ENCODE assay signal across 8 cellular contexts in the genomic region with DNA sequence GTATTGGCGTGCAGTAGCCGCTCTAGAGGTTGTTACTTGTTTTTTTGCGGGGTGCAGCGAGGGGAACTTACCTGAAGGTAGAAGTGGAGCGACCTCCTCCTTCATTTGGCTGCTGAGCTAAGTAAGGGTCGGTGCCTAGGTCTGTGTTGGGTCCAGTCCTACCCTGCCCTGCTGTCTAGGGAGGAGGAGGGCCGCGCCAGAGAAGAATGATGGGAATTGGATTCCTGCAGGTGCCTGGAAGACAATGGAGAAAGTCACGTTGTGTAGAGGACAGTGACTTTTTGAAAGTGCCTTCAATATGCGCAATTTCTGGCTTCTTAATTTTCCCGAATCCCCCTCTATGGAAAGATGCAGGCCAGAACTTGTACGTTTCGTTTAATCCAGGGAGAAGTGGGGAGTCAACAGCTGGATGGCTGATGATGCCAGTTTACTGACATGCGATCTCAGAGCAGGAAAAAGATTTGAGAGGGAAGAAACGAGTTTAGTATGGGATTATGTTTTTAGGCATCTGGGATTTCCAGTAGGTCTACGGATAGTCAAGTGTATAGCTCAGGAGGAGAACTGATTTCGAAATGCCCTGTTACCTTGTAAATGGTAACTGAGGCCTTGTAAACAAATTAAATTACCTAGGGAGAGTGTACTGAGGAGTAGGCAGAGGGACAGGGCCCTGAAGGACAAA. TPM values are rescaled to one million over a fixed set of nuclear protein-coding genes. Genes with fewer than 3 reads are reported as not detected.
DNase-seq lines count a peak whose midpoint lies in the region; ATAC-seq lines count a peak whose summit lies in the region.

No MANE protein-coding gene starts in this region.

- no peaks in the 10 kb centered on the region for H3K36me3 Mint-ChIP-seq in stimulated activated effector memory CD8-positive, alpha-beta T cell treated with anti-CD3 and anti-CD28 coated beads, Interleukin-12 subunit alpha, Interleukin-12 subunit beta, amount 100 ng/mL, for 72 hours

- peak overlapping the region; percentile 93 for H3K27ac Mint-ChIP-seq in stimulated activated effector memory CD8-positive, alpha-beta T cell treated with anti-CD3 and anti-CD28 coated beads, Interleukin-12 subunit alpha, Interleukin-12 subunit beta, amount 100 ng/mL, for 72 hours

- H3K9me3 Mint-ChIP-seq in stimulated activated effector memory CD8-positive, alpha-beta T cell treated with anti-CD3 and anti-CD28 coated beads, Interleukin-12 subunit alpha, Interleukin-12 subunit beta, amount 100 ng/mL, for 72 hours = no peaks in the 10 kb centered on the region

- DNase-seq in NCI-H748 treated with DMSO at 0.1 percent for 48 hours (lab: John Stamatoyannopoulos, UW) (peak; percentile 19), NCI-H748 (lab: John Stamatoyannopoulos, UW; ENCODE audit: unreplicated experiment) (no peak), iPS-NIHi11 (ENCODE audit: low spot score) (peak; percentile 46), NOMO-1 treated with DMSO at 0.1 percent for 48 hours (lab: John Stamatoyannopoulos, UW; ENCODE audit: unreplicated experiment) (no peak), GM19240 (ENCODE audit: insufficient read length, low spot score) (no peak)
- no peak for DNase-seq in Jurkat, Clone E6-1 (ENCODE audit: low read depth, low spot score)
- peak in 1 of 2 donors; percentile 2 for DNase-seq in stimulated activated effector memory CD8-positive, alpha-beta T cell treated with anti-CD3 and anti-CD28 coated beads, Interleukin-12 subunit alpha, Interleukin-12 subunit beta, amount 100 ng/mL, for 72 hours (ENCODE audit: low spot score in 2 of 2)

- H3K27ac ChIP-seq in angular gyrus (ENCODE audit: low read depth, low read length) = peak overlapping the region; percentile 68

- peak overlapping the region; percentile 93 for H3K4me3 Mint-ChIP-seq in stimulated activated effector memory CD8-positive, alpha-beta T cell treated with anti-CD3 and anti-CD28 coated beads, Interleukin-12 subunit alpha, Interleukin-12 subunit beta, amount 100 ng/mL, for 72 hours

- peak; percentile 5 for ATAC-seq in stimulated activated effector memory CD8-positive, alpha-beta T cell treated with anti-CD3 and anti-CD28 coated beads, Interleukin-12 subunit alpha, Interleukin-12 subunit beta, amount 100 ng/mL, for 72 hours

- peaks cover 30% of the 10 kb centered on the region for H3K4me1 Mint-ChIP-seq in stimulated activated effector memory CD8-positive, alpha-beta T cell treated with anti-CD3 and anti-CD28 coated beads, Interleukin-12 subunit alpha, Interleukin-12 subunit beta, amount 100 ng/mL, for 72 hours

- H3K4me3 ChIP-seq in Jurkat, Clone E6-1 (ENCODE audit: low read length) = peak overlapping the region; percentile 77

RNA-seq across cellular contexts. Expression of gene MRPS9, which starts 0.7 kb away (rescaled TPM):
- polyA plus RNA-seq in Jurkat, Clone E6-1 (2012; ENCODE audit: insufficient read depth, insufficient read length) = 86.4 TPM

Comparison
In these comparisons a context has a peak if more than half of its experiments do, and no peak if none do; other contexts are left out.
1. DNase-seq: peak in NCI-H748 treated with DMSO at 0.1 percent for 48 hours (single experiment) and iPS-NIHi11 (single experiment); none in NCI-H748 (single experiment), Jurkat, Clone E6-1 (single experiment), NOMO-1 treated with DMSO at 0.1 percent for 48 hours (single experiment) and GM19240 (single experiment).